ENCODE assay signal across 28 cellular contexts in the genomic region with DNA sequence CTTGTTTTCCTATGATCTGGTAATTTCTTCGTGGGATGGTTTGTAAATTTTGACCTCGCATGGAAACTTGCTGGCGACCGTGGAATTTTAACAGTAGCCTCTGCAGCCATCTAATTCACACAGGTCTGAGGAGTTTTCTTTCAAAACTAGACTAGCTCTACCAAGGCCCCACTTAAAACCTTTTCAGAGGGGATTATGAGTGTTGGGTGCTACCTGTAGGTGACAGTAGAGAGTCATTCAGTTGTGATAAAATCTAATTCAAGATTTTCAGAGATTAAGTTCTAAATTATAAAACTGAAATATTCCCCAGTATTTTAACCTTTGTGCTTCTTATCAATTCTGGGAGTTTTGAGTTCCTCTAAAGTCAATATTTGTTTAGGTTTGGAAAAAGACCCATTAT. TPM values are rescaled to one million over a fixed set of nuclear protein-coding genes. Genes with fewer than 3 reads are reported as not detected.
DNase-seq lines count a peak whose midpoint lies in the region; ATAC-seq and TF ChIP-seq lines count a peak whose summit lies in the region.
"Had no signal": no experiment of that assay in that cellular context is flagged by ENCODE, and none has a peak within 500 bp of the region (broad histone marks: within the 10 kb centered on the region; RNA-seq: fewer than 3 reads in every experiment).

No MANE protein-coding gene starts in this region.

- TF ChIP-seq POLR2A in HCT116 (IDR thresholded peaks at IDR 0.05; ENCODE audit: borderline replicate concordance, extremely low read depth, insufficient read depth, insufficient read length), result no peak

- H3K27ac Mint-ChIP-seq in endodermal cell (no peak overlapping the region), neural progenitor cell (no peak overlapping the region)
- H3K27ac Mint-ChIP-seq: brain; IgD-negative memory B cell; mesothelial cell of epicardium; naive thymus-derived CD4-positive, alpha-beta T cell had no signal

- H3K4me3 ChIP-seq in DOHH2 (ENCODE audit: low read length) (no peak overlapping the region), HCT116 (replicated peaks in 1 of 2; ENCODE audit: low read depth in 1 of 2, low read length in 2 of 2) (no peak overlapping the region), endodermal cell (ENCODE audit: low read length) (no peak overlapping the region), neural progenitor cell (no peak overlapping the region)
- H3K4me3 ChIP-seq: adrenal gland, MG63, right atrium auricular region, SK-N-MC, testis had no signal

- H3K79me2 ChIP-seq in DOHH2 (ENCODE audit: control insufficient read depth, low read length) (no peaks in the 10 kb centered on the region), HCT116 (ENCODE audit: insufficient read depth, low read length) (no peaks in the 10 kb centered on the region), neural progenitor cell (ENCODE audit: low read depth) (no peaks in the 10 kb centered on the region)

- H3K9me3 ChIP-seq in DOHH2 (ENCODE audit: control insufficient read depth, insufficient read depth, low read length), result no peaks in the 10 kb centered on the region
- H3K9me3 ChIP-seq in HCT116 (ENCODE audit: control insufficient read depth in 1 of 2, insufficient read depth in 1 of 2, low read depth in 1 of 2, low read length in 2 of 2), result no peaks in the 10 kb centered on the region
- no peaks in the 10 kb centered on the region for H3K9me3 ChIP-seq in endodermal cell (ENCODE audit: control insufficient read depth, low read length)
- no peaks in the 10 kb centered on the region for H3K9me3 ChIP-seq in neural progenitor cell (ENCODE audit: low read depth)
- H3K9me3 ChIP-seq: adrenal gland, MG63, right atrium auricular region, testis had no signal

- H2AFZ ChIP-seq in HCT116 (ENCODE audit: low read depth, low read length, poor library complexity, severe bottlenecking) (no peak overlapping the region), neural progenitor cell (replicated peaks) (no peak overlapping the region)

- BruUV-seq in HCT116 (replicated peaks; lab: Mats Ljungman, UMichigan), result no TSS peak

- no peaks in the 10 kb centered on the region for H3K4me1 Mint-ChIP-seq in endodermal cell
- H3K4me1 Mint-ChIP-seq in neural progenitor cell, result no peaks in the 10 kb centered on the region
- H3K4me1 Mint-ChIP-seq: IgD-negative memory B cell; mesothelial cell of epicardium; naive thymus-derived CD4-positive, alpha-beta T cell had no signal

- H3K9ac ChIP-seq in HCT116 (ENCODE audit: low read length) (no peak overlapping the region), endodermal cell (ENCODE audit: extremely low read depth, low read length, poor library complexity, severe bottlenecking) (no peak overlapping the region), neural progenitor cell (no peak overlapping the region)

- no peak for TF ChIP-seq RAD21 in HCT116 (IDR thresholded peaks at IDR 0.05; ENCODE audit: low read depth)

- no peaks in the 10 kb centered on the region for H3K36me3 Mint-ChIP-seq in endodermal cell (ENCODE audit: low read depth)
- H3K36me3 Mint-ChIP-seq in neural progenitor cell, result no peaks in the 10 kb centered on the region
- H3K36me3 Mint-ChIP-seq: brain; IgD-negative memory B cell; mesothelial cell of epicardium; naive thymus-derived CD4-positive, alpha-beta T cell had no signal

- no peaks in the 10 kb centered on the region for H3K4me1 ChIP-seq in DOHH2 (ENCODE audit: control insufficient read depth, low read length)
- no peaks in the 10 kb centered on the region for H3K4me1 ChIP-seq in HCT116 (ENCODE audit: control insufficient read depth in 1 of 2, insufficient read depth in 2 of 2, low read length in 2 of 2)
- no peaks in the 10 kb centered on the region for H3K4me1 ChIP-seq in endodermal cell (ENCODE audit: control insufficient read depth, insufficient read depth, low read length)
- H3K4me1 ChIP-seq in neural progenitor cell, result no peaks in the 10 kb centered on the region
- H3K4me1 ChIP-seq: adrenal gland, right atrium auricular region, testis had no signal

- peak; percentile 7 for TF ChIP-seq CTCF in DOHH2 (IDR thresholded peaks at IDR 0.05; ENCODE audit: low read depth, low read length, poor library complexity, severe bottlenecking)
- TF ChIP-seq CTCF in HCT116 (IDR thresholded peaks at IDR 0.05 in 2 of 3, conservative IDR thresholded peaks at IDR 0.05 in 1 of 3; ENCODE audit: borderline replicate concordance in 1 of 3, insufficient read depth in 1 of 3, low read depth in 2 of 3, low read length in 2 of 3), result peak in 2 of 3 experiments; percentile 12 to 22; a peak in 3 of 6 replicates
- peak; percentile 75 for TF ChIP-seq CTCF in endodermal cell (conservative IDR thresholded peaks at IDR 0.05)
- peak; percentile 53 for TF ChIP-seq CTCF in neural progenitor cell (IDR thresholded peaks at IDR 0.05)

- intact Hi-C loops in HCT116 (cut with micrococcal nuclease), result no loop called here

- no peak overlapping the region for H3K4me2 ChIP-seq in DOHH2 (ENCODE audit: low read length)
- no peak overlapping the region for H3K4me2 ChIP-seq in HCT116 (ENCODE audit: low read length)
- H3K4me2 ChIP-seq in neural progenitor cell, result no peak overlapping the region

- 93 to 94% methylated on average over 2 to 4 of the region's 4 CpGs for WGBS in endodermal cell (ENCODE audit: insufficient coverage in 1 of 2, insufficient read length in 1 of 2), 2 experiments

- no peaks in the 10 kb centered on the region for H3K9me3 Mint-ChIP-seq in endodermal cell
- no peaks in the 10 kb centered on the region for H3K9me3 Mint-ChIP-seq in neural progenitor cell
- H3K9me3 Mint-ChIP-seq: activated T-cell treated with anti-CD3 and anti-CD28 coated beads, Interleukin-2, amount 50 U/mL, for 4 hours; brain; IgD-negative memory B cell; mesothelial cell of epicardium had no signal

- H3K9me2 ChIP-seq in DOHH2 (replicated peaks; ENCODE audit: control insufficient read depth, low read length), result no peaks in the 10 kb centered on the region
- no peaks in the 10 kb centered on the region for H3K9me2 ChIP-seq in HCT116 (ENCODE audit: insufficient read depth)

- ATAC-seq in HCT116, result no peak
- ATAC-seq in HG03097 (IDR thresholded peaks at IDR 0.05; ENCODE audit: low FRiP score, unreplicated experiment), result no peak
- no peak for ATAC-seq in GM21367 (IDR thresholded peaks at IDR 0.05; ENCODE audit: unreplicated experiment)
- ATAC-seq: activated T-cell treated with anti-CD3 and anti-CD28 coated beads, Interleukin-2, amount 50 U/mL, for 4 hours; naive thymus-derived CD4-positive, alpha-beta T cell had no signal

- CTCF ChIA-PET in HCT116 (lab: Charles Lee), result no interaction called here

- no peak for DNase-seq in HCT116 (ENCODE audit: low read depth, low spot score)
- no peak for DNase-seq in endodermal cell
- peak; percentile 8 for DNase-seq in neural progenitor cell (ENCODE audit: low spot score)
- DNase-seq in hepatic stellate cell (ENCODE audit: low spot score), result no peak
- DNase-seq: activated CD4-positive, alpha-beta T cell treated with anti-CD3 and anti-CD28 coated beads for 4 hours; activated naive CD4-positive, alpha-beta T cell treated with Interleukin-2 at 50 U/mL for 16 hours; activated T-cell treated with anti-CD3 and anti-CD28 coated beads, Interleukin-2, amount 50 U/mL, for 4 hours; adrenal gland; foreskin fibroblast; hypothalamus; MG63; naive thymus-derived CD4-positive, alpha-beta T cell; NCI-H1436; NCI-H510A treated with DMSO at 0.1 percent for 48 hours; RPMI8226; stimulated activated CD4-positive, alpha-beta T cell treated with anti-CD3 and anti-CD28 coated beads, Interleukin-12 subunit alpha, Interleukin-12 subunit beta, amount 100 ng/mL, for 4 hours; stimulated activated naive CD4-positive, alpha-beta T cell treated with Interleukin-2 at 50 U/mL for 16 hours; T-helper 2 cell; testis had no signal

- H3K4me3 Mint-ChIP-seq in endodermal cell, result no peak overlapping the region
- H3K4me3 Mint-ChIP-seq in neural progenitor cell, result no peak overlapping the region
- H3K4me3 Mint-ChIP-seq: activated T-cell treated with anti-CD3 and anti-CD28 coated beads, Interleukin-2, amount 50 U/mL, for 4 hours; brain; IgD-negative memory B cell; mesothelial cell of epicardium; naive thymus-derived CD4-positive, alpha-beta T cell had no signal

- no peaks in the 10 kb centered on the region for H3K36me3 ChIP-seq in DOHH2 (ENCODE audit: control insufficient read depth, low read length)
- no peaks in the 10 kb centered on the region for H3K36me3 ChIP-seq in HCT116 (ENCODE audit: control insufficient read depth in 1 of 2, insufficient read depth in 2 of 2, low read length in 2 of 2)
- H3K36me3 ChIP-seq in endodermal cell (ENCODE audit: control insufficient read depth, insufficient read depth, low read length), result no peaks in the 10 kb centered on the region
- no peaks in the 10 kb centered on the region for H3K36me3 ChIP-seq in neural progenitor cell
- H3K36me3 ChIP-seq: adrenal gland, MG63, right atrium auricular region had no signal

- POLR2A ChIA-PET in HCT116 (lab: Charles Lee), result no interaction called here

- RAD21 ChIA-PET in HCT116 (lab: Charles Lee; ENCODE audit: low non-redundant PET in 1 of 2, low total read pairs in 2 of 2, uncharacterized antibody in 2 of 2, unreplicated experiment in 2 of 2), result no interaction called here

- H3K27ac ChIP-seq in DOHH2 (ENCODE audit: low read depth, low read length), result no peak overlapping the region
- H3K27ac ChIP-seq in HCT116 (ENCODE audit: low read depth, low read length), result no peak overlapping the region
- no peak overlapping the region for H3K27ac ChIP-seq in endodermal cell (ENCODE audit: low read depth, low read length)
- no peak overlapping the region for H3K27ac ChIP-seq in neural progenitor cell
- H3K27ac ChIP-seq: adrenal gland, right atrium auricular region, SK-N-MC, testis had no signal

- H4K20me1 ChIP-seq in DOHH2 (ENCODE audit: control insufficient read depth, insufficient read depth, low read depth, low read length) (no peaks in the 10 kb centered on the region), HCT116 (ENCODE audit: insufficient read depth) (no peaks in the 10 kb centered on the region), neural progenitor cell (ENCODE audit: low read depth) (no peaks in the 10 kb centered on the region)

- H3K27me3 ChIP-seq in DOHH2 (ENCODE audit: control insufficient read depth, low read length) (no peaks in the 10 kb centered on the region), HCT116 (ENCODE audit: insufficient read depth, low read length) (no peaks in the 10 kb centered on the region), endodermal cell (ENCODE audit: control insufficient read depth, insufficient read depth, low read length, poor library complexity, severe bottlenecking) (no peaks in the 10 kb centered on the region), neural progenitor cell (peaks cover 6% of the 10 kb centered on the region)
- H3K27me3 ChIP-seq: adrenal gland, MG63, right atrium auricular region, testis had no signal

- no peaks in the 10 kb centered on the region for H3K27me3 Mint-ChIP-seq in endodermal cell (ENCODE audit: insufficient read depth)
- no peaks in the 10 kb centered on the region for H3K27me3 Mint-ChIP-seq in neural progenitor cell (ENCODE audit: insufficient read depth, low read depth)
- H3K27me3 Mint-ChIP-seq: IgD-negative memory B cell had no signal

- H3F3A ChIP-seq in DOHH2 (ENCODE audit: control insufficient read depth, insufficient read depth), result no peaks in the 10 kb centered on the region
- no peaks in the 10 kb centered on the region for H3F3A ChIP-seq in neural progenitor cell (ENCODE audit: low read depth)

RNA-seq across cellular contexts. Expression of gene THSD7B, which starts 31.0 kb away (rescaled TPM):
- total RNA-seq in HCT116 (2021; ENCODE audit: unreplicated experiment) (not detected), endodermal cell (1 to 10 TPM; 1.8 to 2.6 TPM), neural progenitor cell (ENCODE audit: low replicate concordance) (1.2 and 2.2 TPM in 2 replicates)
- polyA plus RNA-seq in HCT116 (2012), result not detected in 2 replicates
- 0.71 TPM for polyA plus RNA-seq in endodermal cell (2013, experiment 1 of 2)
- polyA plus RNA-seq in endodermal cell (2013, experiment 2 of 2), result 0.95 TPM
- total RNA-seq: activated CD8-positive, alpha-beta memory T cell treated with anti-CD3 and anti-CD28 coated beads for 36 hours; activated T-cell treated with anti-CD3 and anti-CD28 coated beads, Interleukin-2, amount 50 U/mL, for 4 hours; naive thymus-derived CD4-positive, alpha-beta T cell had no signal
- polyA plus RNA-seq: IgD-negative memory B cell; naive thymus-derived CD4-positive, alpha-beta T cell had no signal

Comparison
In these comparisons a context has a peak if more than half of its experiments do, and no peak if none do; other contexts are left out.
1. CTCF ChIP-seq: peak in every context shown above with its lines; median percentile 75 in endodermal cell; 53 in neural progenitor cell; 17 in HCT116; 7 in DOHH2.